Comparison of ENCODE assay signal across 25 cellular contexts in the genomic region with DNA sequence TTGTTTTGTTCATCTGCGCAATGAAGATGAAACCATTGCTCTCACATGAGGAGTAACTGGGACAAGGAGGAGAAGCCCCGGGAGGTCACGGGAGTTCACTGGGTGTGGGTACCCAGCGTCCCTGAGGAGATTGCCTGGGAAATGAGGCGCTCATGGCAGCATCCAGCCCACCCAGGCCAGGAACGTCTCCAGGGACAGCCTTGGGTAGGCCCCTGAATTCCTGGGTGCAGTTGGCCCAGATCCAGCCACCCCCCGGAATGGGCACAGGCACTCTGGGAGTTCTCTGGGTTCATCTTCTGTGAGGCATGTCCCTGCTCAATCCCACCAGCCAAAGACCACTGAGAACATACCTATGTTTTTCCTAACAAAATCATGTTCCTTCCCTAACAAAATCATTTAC. TPM values are rescaled to one million over a fixed set of nuclear protein-coding genes. Genes with fewer than 3 reads are reported as not detected.
"Had no signal": no experiment of that assay in that cellular context is flagged by ENCODE, and none has a peak within 500 bp of the region (broad histone marks: within the 10 kb centered on the region; RNA-seq: fewer than 3 reads in every experiment).

No MANE protein-coding gene starts in this region.

- H3K9me3 ChIP-seq: SJSA1 had no signal

- DNase-seq: KBM-7; NCI-H1092; NCI-H1105 treated with DMSO at 0.1 percent for 48 hours; NCI-H1417 treated with DMSO at 0.1 percent for 48 hours; NCI-H146; NCI-H1694 treated with DMSO at 0.1 percent for 48 hours; NCI-H1930; NCI-H2081; NCI-H2107; NCI-H2227 treated with DMSO at 0.1 percent for 48 hours; NCI-H524; NCI-H526 treated with DMSO at 0.1 percent for 48 hours; NCI-H748 treated with DMSO at 0.1 percent for 48 hours; NK-92 treated with Interleukin-12 subunit alpha and Interleukin-12 subunit beta, amount 100 ng/mL, for 24 hours; OCI-M1; PC-9; Right ventricle myocardium superior; RPMI8226; SIG-M5 had no signal

- H3K27ac ChIP-seq: HL-60, PC-9, SJSA1, SK-N-MC had no signal

- H3K36me3 ChIP-seq: SJSA1 had no signal

- H3K27me3 ChIP-seq: SJSA1 had no signal

- H3K4me3 ChIP-seq: PC-9, SJSA1, SK-N-MC had no signal

RNA-seq across cellular contexts. Expression of gene BFSP2, which starts 18.5 kb away (rescaled TPM):
- total RNA-seq: LHCN-M2, MCF 10A, NCI-H460, PC-9, Right ventricle myocardium superior, SJSA1 had no signal
